In the genomic region with DNA sequence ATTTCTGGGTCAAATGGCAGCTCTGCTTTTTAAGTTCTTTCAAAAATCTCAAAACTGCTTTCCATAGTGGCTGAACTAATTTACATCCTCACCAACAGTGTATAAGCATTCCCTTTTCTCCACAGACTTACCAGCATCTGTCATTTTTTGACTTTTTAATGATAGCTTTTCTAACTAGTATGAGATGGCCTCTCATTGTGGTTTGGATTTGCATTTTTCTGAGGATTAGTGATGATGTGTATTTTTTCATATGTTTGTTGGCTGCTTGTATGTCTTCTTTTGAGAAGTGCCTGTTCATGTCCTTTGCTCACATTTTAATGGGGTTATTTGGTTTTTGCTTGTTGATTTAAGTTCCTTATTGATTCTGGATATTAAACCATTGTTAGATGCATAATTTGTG, we compare ENCODE assay signal across 27 cellular contexts.
"Had no signal": no experiment of that assay in that cellular context is flagged by ENCODE, and none has a peak within 500 bp of the region (broad histone marks: within the 10 kb centered on the region; RNA-seq: fewer than 3 reads in every experiment).

No MANE protein-coding gene starts in this region.

- H3K4me1 Mint-ChIP-seq: activated naive CD4-positive, alpha-beta T cell treated with anti-CD3 and anti-CD28 coated beads, Interleukin-2, amount 10 ng/mL, durations not matched to agents 7 days and 5 days; activated naive CD8-positive, alpha-beta T cell treated with anti-CD3 and anti-CD28 coated beads, Interleukin-2, amount 10 ng/mL, durations not matched to agents 7 days and 5 days had no signal

- H3K4me2 ChIP-seq: hepatocyte had no signal

- H2AFZ ChIP-seq: hepatocyte had no signal

- H3K9me3 ChIP-seq: right lobe of liver, thoracic aorta had no signal

- H3K27me3 Mint-ChIP-seq: activated naive CD4-positive, alpha-beta T cell treated with anti-CD3 and anti-CD28 coated beads, Interleukin-2, amount 10 ng/mL, durations not matched to agents 7 days and 5 days; natural killer cell treated with Interleukin-12 subunit alpha and Interleukin-12 subunit beta and Interleukin-15 and Interleukin-18, amount 100 ng/mL, for 72 hours had no signal

- H3K36me3 ChIP-seq: ascending aorta, brain microvascular endothelial cell, gastroesophageal sphincter, right lobe of liver, thoracic aorta had no signal

- ATAC-seq: gastroesophageal sphincter; left ventricle myocardium superior; mucosa of descending colon; natural killer cell treated with Interleukin-12 subunit alpha and Interleukin-12 subunit beta and Interleukin-15 and Interleukin-18, amount 100 ng/mL, for 72 hours; right lobe of liver; stimulated activated naive CD8-positive, alpha-beta T cell treated with anti-CD3 and anti-CD28 coated beads, Interleukin-15, Interleukin-2, amounts not matched to agents 100 U/mL and 50 U/mL, for 24 hours had no signal

- H3K36me3 Mint-ChIP-seq: activated naive CD4-positive, alpha-beta T cell treated with anti-CD3 and anti-CD28 coated beads, Interleukin-2, amount 10 ng/mL, durations not matched to agents 7 days and 5 days had no signal

- H3K4me3 ChIP-seq: ascending aorta, coronary artery, dorsolateral prefrontal cortex, gastroesophageal sphincter, hepatocyte, mucosa of descending colon, right lobe of liver, skin epidermis, thoracic aorta had no signal

- H3K27ac Mint-ChIP-seq: activated CD4-positive, alpha-beta memory T cell treated with anti-CD3 and anti-CD28 coated beads for 36 hours; activated naive CD4-positive, alpha-beta T cell treated with anti-CD3 and anti-CD28 coated beads, Interleukin-2, amount 10 ng/mL, durations not matched to agents 7 days and 5 days; activated naive CD8-positive, alpha-beta T cell treated with anti-CD3 and anti-CD28 coated beads, Interleukin-2, amount 10 ng/mL, durations not matched to agents 7 days and 5 days; activated T-helper 1 cell treated with anti-CD3 and anti-CD28 coated beads, Interleukin-12 subunit alpha, Interleukin-12 subunit beta, Interleukin-2, Interleukin-4 antibody, amounts not matched to agents 30 ng/mL and 10 ng/mL and 1 ng/mL, durations not matched to agents 14 hours and 24 hours and 36 hours; natural killer cell treated with Interleukin-12 subunit alpha and Interleukin-12 subunit beta and Interleukin-15 and Interleukin-18, amount 100 ng/mL, for 72 hours had no signal

- H3K27me3 ChIP-seq: ascending aorta, brain microvascular endothelial cell, dorsolateral prefrontal cortex, gastroesophageal sphincter, hepatocyte, right lobe of liver had no signal

- H3K79me2 ChIP-seq: hepatocyte had no signal

- DNase-seq: activated CD4-positive, alpha-beta memory T cell treated with anti-CD3 and anti-CD28 coated beads for 36 hours; activated CD4-positive, alpha-beta T cell treated with anti-CD3 and anti-CD28 coated beads for 48 hours; activated CD8-positive, alpha-beta memory T cell treated with anti-CD3 and anti-CD28 coated beads, Interleukin-2, amount 50 U/mL, for 4 hours; activated gamma-delta T cell; activated naive CD4-positive, alpha-beta T cell treated with anti-CD3 and anti-CD28 coated beads, Interleukin-2, amount 10 ng/mL, durations not matched to agents 7 days and 5 days; activated naive CD8-positive, alpha-beta T cell treated with anti-CD3 and anti-CD28 coated beads, Interleukin-2, amount 10 ng/mL, durations not matched to agents 7 days and 5 days; activated T-cell treated with anti-CD3 and anti-CD28 coated beads, Interleukin-2, amount 50 U/mL, for 1 hour; brain microvascular endothelial cell; dorsolateral prefrontal cortex; effector memory CD4-positive, alpha-beta T cell; islet precursor cell; left ventricle myocardium superior; mucosa of descending colon; right lobe of liver; stimulated activated CD4-positive, alpha-beta T cell treated with anti-CD3 and anti-CD28 coated beads, Interleukin-12 subunit alpha, Interleukin-12 subunit beta, amount 100 ng/mL, for 4 hours; stimulated activated CD4-positive, alpha-beta T cell treated with anti-CD3 and anti-CD28 coated beads, Interleukin-4, amount 100 ng/mL, for 1 hour; stimulated activated naive CD8-positive, alpha-beta T cell treated with anti-CD3 and anti-CD28 coated beads, Interleukin-15, Interleukin-2, amounts not matched to agents 100 U/mL and 50 U/mL, for 24 hours; trophoblast cell had no signal

- H3K4me3 Mint-ChIP-seq: activated CD4-positive, alpha-beta memory T cell treated with anti-CD3 and anti-CD28 coated beads for 36 hours; activated naive CD4-positive, alpha-beta T cell treated with anti-CD3 and anti-CD28 coated beads, Interleukin-2, amount 10 ng/mL, durations not matched to agents 7 days and 5 days; activated naive CD8-positive, alpha-beta T cell treated with anti-CD3 and anti-CD28 coated beads, Interleukin-2, amount 10 ng/mL, durations not matched to agents 7 days and 5 days; activated T-helper 1 cell treated with anti-CD3 and anti-CD28 coated beads, Interleukin-12 subunit alpha, Interleukin-12 subunit beta, Interleukin-2, Interleukin-4 antibody, amounts not matched to agents 30 ng/mL and 10 ng/mL and 1 ng/mL, durations not matched to agents 14 hours and 24 hours and 36 hours; natural killer cell treated with Interleukin-12 subunit alpha and Interleukin-12 subunit beta and Interleukin-15 and Interleukin-18, amount 100 ng/mL, for 72 hours had no signal

- H3K4me1 ChIP-seq: ascending aorta, right lobe of liver had no signal

- H3K27ac ChIP-seq: ascending aorta, brain microvascular endothelial cell, coronary artery, dorsolateral prefrontal cortex, gastroesophageal sphincter, hepatocyte, right lobe of liver, skin epidermis, thoracic aorta, VCaP had no signal
